Comparison of ENCODE assay signal across 8 cellular contexts in the genomic region with DNA sequence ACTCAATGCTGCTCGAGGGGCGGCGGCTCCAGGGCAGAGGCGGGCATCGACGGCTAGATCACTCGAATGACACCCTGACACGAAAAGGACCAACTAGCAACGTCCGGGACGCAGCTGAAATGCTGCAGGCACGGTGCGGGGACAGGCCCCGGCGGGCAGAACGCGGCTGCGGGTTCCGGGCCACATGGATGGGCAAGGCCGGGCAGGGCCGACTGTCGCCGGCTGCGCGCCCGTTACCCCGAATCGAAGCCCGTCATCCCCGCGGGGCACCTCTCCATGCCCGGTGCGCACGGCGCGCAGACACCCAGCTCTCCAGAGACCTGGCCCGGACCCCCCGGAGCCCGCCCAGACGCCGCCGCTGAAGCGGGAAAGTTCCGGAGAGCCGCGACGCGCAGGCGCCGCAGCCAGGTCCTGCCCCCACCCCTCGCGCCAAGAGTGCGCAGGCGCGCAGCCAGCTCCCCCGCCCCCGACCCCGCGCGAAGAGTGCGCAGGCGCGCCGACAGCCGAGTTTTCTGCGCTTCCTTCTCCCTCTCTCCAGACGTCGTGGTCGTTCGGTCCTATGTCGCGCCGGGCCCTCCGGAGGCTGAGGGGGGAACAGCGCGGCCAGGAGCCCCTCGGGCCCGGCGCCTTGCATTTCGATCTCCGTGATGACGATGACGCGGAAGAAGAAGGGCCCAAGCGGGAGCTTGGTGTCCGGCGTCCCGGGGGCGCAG. TPM values are rescaled to one million over a fixed set of nuclear protein-coding genes. Genes with fewer than 3 reads are reported as not detected.
DNase-seq lines count a peak whose midpoint lies in the region; ATAC-seq and TF ChIP-seq lines count a peak whose summit lies in the region.

TSS of gene TCF25 (plus strand) at position 484 of the 713 bp plus-strand sequence. CDS start at position 560, 76 bp downstream.

- peak within 1 kb of the TSS; percentile 95 for H3K4me3 ChIP-seq in coronary artery

- POLR2A ChIA-PET in activated CD4-positive, alpha-beta T cell treated with anti-CD3 and anti-CD28 coated beads, Interleukin-2, amount 10 ng/mL, durations not matched to agents 7 days and 5 days (lab: Charles Lee): interaction anchor here (0.7 to 1.0 kb wide), 2 partner anchors 9 to 37 kb away, joined by 3 read pairs; no protein-coding TSS in a partner anchor

- H3K36me3 Mint-ChIP-seq in activated CD4-positive, alpha-beta T cell treated with anti-CD3 and anti-CD28 coated beads, Interleukin-2, amount 10 ng/mL, durations not matched to agents 7 days and 5 days (ENCODE audit: low read depth): peaks cover 27% of the 10 kb centered on the region

- peaks cover 17% of the 10 kb centered on the region for H3K4me1 Mint-ChIP-seq in activated CD4-positive, alpha-beta T cell treated with anti-CD3 and anti-CD28 coated beads, Interleukin-2, amount 10 ng/mL, durations not matched to agents 7 days and 5 days

- H3K9me3 Mint-ChIP-seq in activated CD4-positive, alpha-beta T cell treated with anti-CD3 and anti-CD28 coated beads, Interleukin-2, amount 10 ng/mL, durations not matched to agents 7 days and 5 days: peaks cover 7% of the 10 kb centered on the region

- peak; percentile 42 for ATAC-seq in HG03432 (IDR thresholded peaks at IDR 0.05; ENCODE audit: unreplicated experiment)

- peak; percentile 87 for TF ChIP-seq POLR2A in GM19099 (IDR thresholded peaks at IDR 0.05; ENCODE audit: extremely low read depth, insufficient read length, low read depth)

- peak within 1 kb of the TSS; percentile 90 for H3K4me3 Mint-ChIP-seq in activated CD4-positive, alpha-beta T cell treated with anti-CD3 and anti-CD28 coated beads, Interleukin-2, amount 10 ng/mL, durations not matched to agents 7 days and 5 days

- TF ChIP-seq CTCF in coronary artery (IDR thresholded peaks at IDR 0.05): no peak

- H3K27me3 Mint-ChIP-seq in activated CD4-positive, alpha-beta T cell treated with anti-CD3 and anti-CD28 coated beads, Interleukin-2, amount 10 ng/mL, durations not matched to agents 7 days and 5 days: no peaks in the 10 kb centered on the region

- peak within 1 kb of the TSS; percentile 98 for H3K27ac Mint-ChIP-seq in activated CD4-positive, alpha-beta T cell treated with anti-CD3 and anti-CD28 coated beads, Interleukin-2, amount 10 ng/mL, durations not matched to agents 7 days and 5 days

- CTCF ChIA-PET in activated CD4-positive, alpha-beta T cell treated with anti-CD3 and anti-CD28 coated beads, Interleukin-2, amount 10 ng/mL, durations not matched to agents 7 days and 5 days (lab: Charles Lee): interaction anchor here (0.7 to 1.6 kb wide), 7 partner anchors 10 to 174 kb away, joined by 3 to 10 read pairs (median 4); partner anchors contain the start of gene TUBB3

- peak within 1 kb of the TSS; percentile 98 to 100 for H3K27ac ChIP-seq in coronary artery

- DNase-seq in AG20443 (ENCODE audit: low spot score) (peak; percentile 100), NCI-H526 (lab: John Stamatoyannopoulos, UW) (peak; percentile 63 to 89), coronary artery (ENCODE audit: low spot score) (peak; percentile 90), left kidney (ENCODE audit: low read depth, low spot score) (peak; percentile 96)
- peak; percentile 84 for DNase-seq in activated CD4-positive, alpha-beta T cell treated with anti-CD3 and anti-CD28 coated beads, Interleukin-2, amount 10 ng/mL, durations not matched to agents 7 days and 5 days
- peak; percentile 89 for DNase-seq in stimulated activated CD4-positive, alpha-beta T cell treated with anti-CD3 and anti-CD28 coated beads, Interleukin-1b, Interleukin-23, amount 100 ng/mL, for 48 hours

RNA-seq across cellular contexts. Expression of gene TCF25, which starts in this region (rescaled TPM):
- 100 to 1,000 TPM; 148 to 168 TPM for total RNA-seq in activated CD4-positive, alpha-beta T cell treated with anti-CD3 and anti-CD28 coated beads, Interleukin-2, amount 10 ng/mL, durations not matched to agents 7 days and 5 days

Comparison
In these comparisons a context has a peak if more than half of its experiments do, and no peak if none do; other contexts are left out.
1. Peak in every context shown above with its lines: DNase-seq, ATAC-seq, H3K4me3 ChIP-seq and H3K27ac ChIP-seq.